8 cellular contexts compared by ENCODE assay signal in the genomic region with DNA sequence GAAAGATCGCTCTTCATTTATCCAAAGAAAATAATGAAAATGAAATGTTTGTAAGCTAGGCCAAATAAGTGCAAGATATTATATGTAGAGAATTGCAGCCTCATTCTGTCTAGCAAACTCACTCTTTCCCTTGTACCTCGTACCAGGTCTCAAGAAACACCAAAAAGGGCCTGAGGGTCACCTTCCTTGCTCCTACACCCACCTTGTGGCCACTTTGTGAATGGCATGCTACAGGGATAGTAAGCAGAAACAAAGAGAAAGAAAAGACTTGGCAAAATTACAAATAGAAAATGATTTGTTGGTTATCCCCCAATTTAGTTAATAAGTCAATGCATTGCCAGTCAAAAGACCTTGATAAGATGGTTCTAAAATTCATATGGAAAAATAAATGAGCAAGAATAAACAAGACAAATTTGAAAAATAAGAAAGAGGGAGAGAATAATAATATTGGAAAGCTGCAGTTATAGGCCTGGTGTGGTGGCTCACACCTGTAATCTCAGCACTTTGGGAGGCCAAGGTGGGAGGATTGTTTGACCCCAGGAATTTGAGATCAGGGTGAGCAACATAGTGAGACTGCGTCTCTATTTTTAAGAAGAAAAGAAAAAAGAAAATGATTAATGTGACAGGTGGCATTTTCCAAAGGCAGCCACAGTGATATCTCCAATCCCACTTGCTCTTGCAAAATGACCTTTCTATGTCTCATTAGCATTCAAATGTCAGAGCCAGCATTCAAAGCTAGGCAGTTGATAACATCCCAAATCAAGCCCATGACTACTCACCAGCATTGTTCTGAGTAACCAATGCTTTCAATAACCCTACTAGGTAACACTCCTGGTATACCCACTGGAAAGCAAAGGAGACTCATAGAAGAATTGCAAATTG. TPM values are rescaled to one million over a fixed set of nuclear protein-coding genes. Genes with fewer than 3 reads are reported as not detected.
DNase-seq lines count a peak whose midpoint lies in the region; ATAC-seq and TF ChIP-seq lines count a peak whose summit lies in the region.

No MANE protein-coding gene starts in this region.

- TF ChIP-seq CTCF in liver (IDR thresholded peaks at IDR 0.05; ENCODE audit: low read depth, low read length, missing input control): peak; percentile 88

- H3K9me3 ChIP-seq in liver (ENCODE audit: control insufficient read depth in 4 of 4, low read length in 3 of 4): no peaks in the 10 kb centered on the region

- peaks cover 0 to 9% (median 2%) of the 10 kb centered on the region in 4 donors for H3K4me1 ChIP-seq in liver (ENCODE audit: control insufficient read depth in 4 of 4, insufficient read depth in 4 of 4, low read length in 3 of 4)

- H3K27me3 ChIP-seq in liver (ENCODE audit: control insufficient read depth in 4 of 4, insufficient read depth in 4 of 4, low read length in 3 of 4): no peaks in the 10 kb centered on the region

- peak; percentile 53 for ATAC-seq in HG03066 (IDR thresholded peaks at IDR 0.05; ENCODE audit: low read depth, unreplicated experiment)

- DNase-seq in GM03348 (ENCODE audit: low spot score): peak; percentile 77
- peak; percentile 2 for DNase-seq in NCI-H2227 treated with DMSO at 0.1 percent for 48 hours (lab: John Stamatoyannopoulos, UW)
- DNase-seq in activated CD4-positive, CD25-positive, alpha-beta regulatory T cell treated with anti-CD3 and anti-CD28 coated beads, Interleukin-2, amount 50 U/mL, for 16 hours (ENCODE audit: low read depth, low spot score): peak; percentile 32
- DNase-seq in cerebellar cortex (ENCODE audit: low spot score): peak; percentile 41
- DNase-seq in stimulated activated CD8-positive, alpha-beta memory T cell treated with anti-CD3 and anti-CD28 coated beads, Interleukin-15, amount 100 ng/mL, for 1 hour (ENCODE audit: low read depth): peak; percentile 58
- no peak for DNase-seq in GOT3 (lab: John Stamatoyannopoulos, UW)

- H3K9ac ChIP-seq in liver (ENCODE audit: low read depth in 1 of 2, low read length in 2 of 2): no peak overlapping the region

- H3K36me3 ChIP-seq in liver (ENCODE audit: control insufficient read depth in 4 of 4, insufficient read depth in 3 of 4, low read depth in 1 of 4, low read length in 3 of 4): no peaks in the 10 kb centered on the region

- no peak overlapping the region for H3K27ac ChIP-seq in liver (ENCODE audit: low read depth in 1 of 2, low read length in 2 of 2)

- 77% methylated on average over 3 of the region's 3 CpGs for WGBS in liver

- peak; percentile 86 to 91 for TF ChIP-seq RAD21 in liver (IDR thresholded peaks at IDR 0.05)

- no peak overlapping the region for H3K4me3 ChIP-seq in liver (ENCODE audit: low read depth in 1 of 3, low read length in 3 of 3)

TF ChIP-seq in liver, 16 proteins besides CTCF, POLR2A, EP300 and RAD21:
- TF ChIP-seq NR2F2 (IDR thresholded peaks at IDR 0.05): peak; percentile 30
- TF ChIP-seq TAF1 (conservative IDR thresholded peaks at IDR 0.05): no peak
- peak in 1 of 2 donors; percentile 21 for TF ChIP-seq HNF4A (conservative IDR thresholded peaks at IDR 0.05)

RNA-seq across cellular contexts. Expression of a gene that starts 38.8 kb away (rescaled TPM):
- 1 to 10 TPM; 8.0 to 9.5 TPM for total RNA-seq in liver
- polyA plus RNA-seq in liver: 1 to 10 TPM in 1 of 2 donors, under 1 TPM in 1; 0.39 to 10.0 TPM

RNA-seq across cellular contexts. Expression of a gene that starts 42.7 kb away (rescaled TPM):
- 1 to 10 TPM in 1 of 2 donors, not detected in 1; 9.1 TPM for total RNA-seq in liver
- polyA plus RNA-seq in liver: not detected
